15 cellular contexts compared by ENCODE assay signal in the genomic region with DNA sequence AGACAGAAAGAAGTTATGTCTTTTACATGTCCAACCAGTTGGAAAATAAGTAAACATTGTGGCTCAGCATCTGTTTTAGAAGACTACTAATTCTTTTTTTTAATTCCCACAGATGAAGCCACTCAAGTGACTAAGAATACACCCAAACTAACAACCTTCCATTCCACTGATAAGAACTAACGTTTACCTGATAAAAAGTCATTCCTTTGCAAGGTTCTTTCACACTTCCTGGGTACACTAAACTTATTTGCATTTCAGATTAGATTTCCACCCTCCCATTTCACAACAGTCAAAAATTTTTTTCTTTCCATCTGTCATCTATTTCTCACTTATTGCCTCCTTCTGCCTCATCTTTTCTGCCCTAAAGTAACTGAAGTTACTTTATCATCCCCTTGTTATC. TPM values are rescaled to one million over a fixed set of nuclear protein-coding genes. Genes with fewer than 3 reads are reported as not detected.
DNase-seq lines count a peak whose midpoint lies in the region; ATAC-seq and TF ChIP-seq lines count a peak whose summit lies in the region.
"Had no signal": no experiment of that assay in that cellular context is flagged by ENCODE, and none has a peak within 500 bp of the region (broad histone marks: within the 10 kb centered on the region; RNA-seq: fewer than 3 reads in every experiment).

No MANE protein-coding gene starts in this region.

- peak overlapping the region; percentile 11 for H3K27ac Mint-ChIP-seq in activated CD8-positive, alpha-beta T cell treated with anti-CD3 and anti-CD28 coated beads for 36 hours
- H3K27ac Mint-ChIP-seq in activated CD8-positive, alpha-beta T cell treated with anti-CD3 and anti-CD28 coated beads, Interleukin-2, amount 10 ng/mL, durations not matched to agents 7 days and 5 days: no peak overlapping the region
- H3K27ac Mint-ChIP-seq in WTC11: peak overlapping the region; percentile 14; the same call in 1 of the 2 replicates

- H4K20me1 ChIP-seq in hepatocyte (ENCODE audit: insufficient read depth, poor library complexity, severe bottlenecking): no peaks in the 10 kb centered on the region

- peaks cover 3% of the 10 kb centered on the region for H3K4me1 Mint-ChIP-seq in activated CD8-positive, alpha-beta T cell treated with anti-CD3 and anti-CD28 coated beads for 36 hours (ENCODE audit: low read depth)
- H3K4me1 Mint-ChIP-seq in activated CD8-positive, alpha-beta T cell treated with anti-CD3 and anti-CD28 coated beads, Interleukin-2, amount 10 ng/mL, durations not matched to agents 7 days and 5 days (ENCODE audit: low read depth): peaks cover 6% of the 10 kb centered on the region
- H3K4me1 Mint-ChIP-seq in WTC11: peaks cover 16% of the 10 kb centered on the region

- TF ChIP-seq CTCF in activated CD8-positive, alpha-beta T cell treated with anti-CD3 and anti-CD28 coated beads for 36 hours (IDR thresholded peaks at IDR 0.05): no peak
- TF ChIP-seq CTCF in WTC11 (IDR thresholded peaks at IDR 0.05) (no peak), hepatocyte (IDR thresholded peaks at IDR 0.05; ENCODE audit: poor library complexity) (no peak), transverse colon (IDR thresholded peaks at IDR 0.05) (no peak), Peyer's patch (IDR thresholded peaks at IDR 0.05) (no peak), adrenal gland (IDR thresholded peaks at IDR 0.05) (no peak), brain microvascular endothelial cell (IDR thresholded peaks at IDR 0.05; ENCODE audit: low read depth, low read length, missing control alignments) (no peak)

- intact Hi-C loops in activated CD8-positive, alpha-beta T cell treated with anti-CD3 and anti-CD28 coated beads for 36 hours (cut with micrococcal nuclease): no loop called here
- intact Hi-C loops in transverse colon (cut with DNase I; ENCODE audit: low total_unique reads): no loop called here
- intact Hi-C loops in adrenal gland (cut with DNase I): no loop called here

- H3K9me2 ChIP-seq in hepatocyte (replicated peaks; ENCODE audit: insufficient read depth): no peaks in the 10 kb centered on the region

- no peak overlapping the region for H2AFZ ChIP-seq in hepatocyte

- POLR2A ChIA-PET in activated CD8-positive, alpha-beta T cell treated with anti-CD3 and anti-CD28 coated beads for 36 hours (lab: Charles Lee): no interaction called here
- POLR2A ChIA-PET in activated CD8-positive, alpha-beta T cell treated with anti-CD3 and anti-CD28 coated beads, Interleukin-2, amount 10 ng/mL, durations not matched to agents 7 days and 5 days (lab: Charles Lee): no interaction called here
- POLR2A ChIA-PET in WTC11 (lab: Charles Lee): no interaction called here

- peaks cover 7% of the 10 kb centered on the region for H3K79me2 ChIP-seq in hepatocyte

- DNase-seq in activated CD8-positive, alpha-beta T cell treated with anti-CD3 and anti-CD28 coated beads for 36 hours: no peak
- no peak for DNase-seq in activated CD8-positive, alpha-beta T cell treated with anti-CD3 and anti-CD28 coated beads, Interleukin-2, amount 10 ng/mL, durations not matched to agents 7 days and 5 days
- DNase-seq in WTC11 (ENCODE audit: low spot score) (no peak), hepatocyte (ENCODE audit: low spot score) (no peak), transverse colon (no peak), Peyer's patch (no peak), adrenal gland (no peak), brain microvascular endothelial cell (no peak)
- DNase-seq: C1 segment of cervical spinal cord; Caco-2; KBM-7; NCI-H1092; NCI-H69; NK-92 treated with Interleukin-12 subunit alpha and Interleukin-12 subunit beta, amount 100 ng/mL, for 24 hours had no signal

- H3K27ac ChIP-seq in hepatocyte (peak overlapping the region; percentile 36), transverse colon (peak overlapping the region; percentile 49 to 73 (median 67)), Peyer's patch (no peak overlapping the region), adrenal gland (no peak overlapping the region), brain microvascular endothelial cell (no peak overlapping the region)

- H3K36me3 ChIP-seq in hepatocyte (replicated peaks; ENCODE audit: insufficient read depth, low read depth) (no peaks in the 10 kb centered on the region), transverse colon (no peaks in the 10 kb centered on the region), Peyer's patch (no peaks in the 10 kb centered on the region), adrenal gland (replicated peaks in 1 of 2) (no peaks in the 10 kb centered on the region), brain microvascular endothelial cell (replicated peaks) (no peaks in the 10 kb centered on the region)

- H3K4me1 ChIP-seq in hepatocyte (ENCODE audit: insufficient read depth) (no peaks in the 10 kb centered on the region), transverse colon (peaks cover 4 to 29% (median 13%) of the 10 kb centered on the region in 4 donors), Peyer's patch (peaks cover 0 to 9% (median 0%) of the 10 kb centered on the region in 4 donors), adrenal gland (replicated peaks in 1 of 2) (peaks cover 0 to 8% of the 10 kb centered on the region in 2 donors)

- no peaks in the 10 kb centered on the region for H3K27me3 ChIP-seq in hepatocyte
- H3K27me3 ChIP-seq in transverse colon: no peaks in the 10 kb centered on the region
- no peaks in the 10 kb centered on the region for H3K27me3 ChIP-seq in Peyer's patch
- H3K27me3 ChIP-seq in adrenal gland: no peaks in the 10 kb centered on the region
- H3K27me3 ChIP-seq in brain microvascular endothelial cell (replicated peaks): no peaks in the 10 kb centered on the region

- H3K4me2 ChIP-seq in hepatocyte: no peak overlapping the region

- H3K27me3 Mint-ChIP-seq in activated CD8-positive, alpha-beta T cell treated with anti-CD3 and anti-CD28 coated beads for 36 hours: no peaks in the 10 kb centered on the region
- H3K27me3 Mint-ChIP-seq in activated CD8-positive, alpha-beta T cell treated with anti-CD3 and anti-CD28 coated beads, Interleukin-2, amount 10 ng/mL, durations not matched to agents 7 days and 5 days (ENCODE audit: low read depth): no peaks in the 10 kb centered on the region
- H3K27me3 Mint-ChIP-seq in WTC11 (ENCODE audit: low read depth): no peaks in the 10 kb centered on the region

- in situ Hi-C loops in transverse colon (cut with MboI; ENCODE audit: low pct_ligation_motif_present in 1 of 4, low pct_unique_long_range_greater_than_20kb in 1 of 4, low sequenced_read_pairs in 3 of 4) (no loop called here), brain microvascular endothelial cell (cut with HindIII; ENCODE audit: low pct_ligation_motif_present, low sequenced_read_pairs) (no loop called here)

- H3K4me3 ChIP-seq in hepatocyte (no peak overlapping the region), transverse colon (no peak overlapping the region), Peyer's patch (no peak overlapping the region), adrenal gland (no peak overlapping the region), brain microvascular endothelial cell (ENCODE audit: low read depth, low read length) (no peak overlapping the region)

- CTCF ChIA-PET in activated CD8-positive, alpha-beta T cell treated with anti-CD3 and anti-CD28 coated beads for 36 hours (lab: Charles Lee): interaction anchor here (0.9 kb wide), 1 partner anchor 11 kb away, joined by 4 read pairs; no protein-coding TSS in a partner anchor
- CTCF ChIA-PET in activated CD8-positive, alpha-beta T cell treated with anti-CD3 and anti-CD28 coated beads, Interleukin-2, amount 10 ng/mL, durations not matched to agents 7 days and 5 days (lab: Charles Lee): interaction anchor here (0.7 kb wide), 2 partner anchors 15 to 99 kb away, joined by 3 read pairs; no protein-coding TSS in a partner anchor
- CTCF ChIA-PET in WTC11 (lab: Charles Lee): interaction anchor here (1.6 kb wide), 1 partner anchor 65 kb away, joined by 4 read pairs; no protein-coding TSS in a partner anchor

- H3K4me3 Mint-ChIP-seq in activated CD8-positive, alpha-beta T cell treated with anti-CD3 and anti-CD28 coated beads for 36 hours: no peak overlapping the region
- H3K4me3 Mint-ChIP-seq in activated CD8-positive, alpha-beta T cell treated with anti-CD3 and anti-CD28 coated beads, Interleukin-2, amount 10 ng/mL, durations not matched to agents 7 days and 5 days: no peak overlapping the region
- H3K4me3 Mint-ChIP-seq in WTC11: no peak overlapping the region

- H3K9me3 ChIP-seq in hepatocyte (ENCODE audit: low read depth) (no peaks in the 10 kb centered on the region), transverse colon (no peaks in the 10 kb centered on the region), Peyer's patch (no peaks in the 10 kb centered on the region), adrenal gland (replicated peaks in 1 of 3) (no peaks in the 10 kb centered on the region)
- H3K9me3 ChIP-seq: Caco-2 had no signal

- TF ChIP-seq EP300 in transverse colon (IDR thresholded peaks at IDR 0.05; ENCODE audit: low read depth): no peak

- WGBS in hepatocyte (ENCODE audit: low lambda C conversion rate, missing lambda C conversion rate): 44% methylated on average over 1 of the region's 1 CpG
- 31 to 40% methylated on average over 1 of the region's 1 CpG for WGBS in transverse colon (ENCODE audit: low coverage in 1 of 2), 2 donors
- WGBS in adrenal gland, 4 donors: 36 to 52% (median 48%) methylated on average over 1 of the region's 1 CpG

- no peak for ATAC-seq in activated CD8-positive, alpha-beta T cell treated with anti-CD3 and anti-CD28 coated beads for 36 hours
- ATAC-seq in activated CD8-positive, alpha-beta T cell treated with anti-CD3 and anti-CD28 coated beads, Interleukin-2, amount 10 ng/mL, durations not matched to agents 7 days and 5 days: no peak
- no peak for ATAC-seq in WTC11
- ATAC-seq: HCT116 had no signal

- H3K9me3 Mint-ChIP-seq in activated CD8-positive, alpha-beta T cell treated with anti-CD3 and anti-CD28 coated beads for 36 hours: no peaks in the 10 kb centered on the region
- H3K9me3 Mint-ChIP-seq in activated CD8-positive, alpha-beta T cell treated with anti-CD3 and anti-CD28 coated beads, Interleukin-2, amount 10 ng/mL, durations not matched to agents 7 days and 5 days (ENCODE audit: insufficient read depth): peaks cover 9% of the 10 kb centered on the region
- peaks cover 48% of the 10 kb centered on the region for H3K9me3 Mint-ChIP-seq in WTC11

- TF ChIP-seq POLR2A in transverse colon (IDR thresholded peaks at IDR 0.05) (no peak), Peyer's patch (IDR thresholded peaks at IDR 0.05) (no peak), adrenal gland (IDR thresholded peaks at IDR 0.05) (no peak)

- peaks cover 1% of the 10 kb centered on the region for H3K36me3 Mint-ChIP-seq in activated CD8-positive, alpha-beta T cell treated with anti-CD3 and anti-CD28 coated beads for 36 hours (ENCODE audit: low read depth)
- H3K36me3 Mint-ChIP-seq in activated CD8-positive, alpha-beta T cell treated with anti-CD3 and anti-CD28 coated beads, Interleukin-2, amount 10 ng/mL, durations not matched to agents 7 days and 5 days (ENCODE audit: low read depth): peaks cover 17% of the 10 kb centered on the region
- peaks cover 41% of the 10 kb centered on the region for H3K36me3 Mint-ChIP-seq in WTC11

RNA-seq across cellular contexts. Expression of a gene that starts 20.3 kb away (rescaled TPM):
- total RNA-seq in activated CD8-positive, alpha-beta T cell treated with anti-CD3 and anti-CD28 coated beads for 36 hours: 1 to 10 TPM; 5.4 to 6.4 TPM
- total RNA-seq in activated CD8-positive, alpha-beta T cell treated with anti-CD3 and anti-CD28 coated beads, Interleukin-2, amount 10 ng/mL, durations not matched to agents 7 days and 5 days: 10 to 100 TPM; 14.2 to 15.5 TPM
- total RNA-seq in WTC11 (2021): 16.3 to 22.9 TPM (median 16.5 TPM) in 3 replicates
- 7.1 and 10.4 TPM in 2 replicates for total RNA-seq in hepatocyte
- polyA plus RNA-seq in hepatocyte: 0.74 and 3.8 TPM in 2 replicates
- 10 to 100 TPM; 10.3 to 85.3 (median 66.5) TPM for total RNA-seq in transverse colon
- total RNA-seq in Peyer's patch: 10 to 100 TPM; 17.3 to 57.0 (median 45.2) TPM
- total RNA-seq in adrenal gland: 10 to 100 TPM in 2 of 8 donors, 1 to 10 TPM in 6; 1.5 to 11.2 (median 9.1) TPM
- polyA plus RNA-seq in adrenal gland: 1 to 10 TPM; 1.6 to 2.2 (median 2.0) TPM

Comparison
In these comparisons a context has a peak if more than half of its experiments do, and no peak if none do; other contexts are left out.
1. H3K27ac ChIP-seq: peak in hepatocyte (single experiment) and transverse colon (4 of 4); none in Peyer's patch (0 of 4), adrenal gland (0 of 5) and brain microvascular endothelial cell (single experiment).